29 cellular contexts compared by ENCODE assay signal in the genomic region with DNA sequence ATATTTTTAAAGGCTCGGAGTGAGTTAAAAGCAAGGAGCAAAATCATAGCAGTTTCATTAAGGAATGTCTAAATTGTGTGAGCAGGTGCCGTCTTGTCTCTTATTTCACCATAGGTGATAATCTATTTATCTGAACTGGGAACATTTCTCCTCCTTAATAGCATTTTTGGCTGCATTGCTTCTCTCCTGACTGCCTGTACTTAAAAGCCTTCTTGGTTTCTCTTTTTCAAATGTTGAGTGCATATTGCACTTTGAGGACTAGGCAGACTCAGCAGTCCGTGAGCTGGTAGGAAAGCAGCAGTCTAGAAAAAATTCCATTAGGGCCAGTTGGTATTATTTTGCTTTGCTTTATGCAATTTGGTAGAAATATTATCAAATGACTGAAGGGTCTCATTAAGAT.
"Had no signal": no experiment of that assay in that cellular context is flagged by ENCODE, and none has a peak within 500 bp of the region (broad histone marks: within the 10 kb centered on the region; RNA-seq: fewer than 3 reads in every experiment).

No MANE protein-coding gene starts in this region.

- DNase-seq: activated CD4-positive, alpha-beta memory T cell treated with anti-CD3 and anti-CD28 coated beads for 36 hours; activated CD4-positive, alpha-beta T cell treated with anti-CD3 and anti-CD28 coated beads, Interleukin-2, amount 10 ng/mL, durations not matched to agents 24 days and 14 days; activated CD4-positive, CD25-positive, alpha-beta regulatory T cell treated with anti-CD3 and anti-CD28 coated beads, Interleukin-2, amount 50 U/mL, for 72 hours; activated CD8-positive, alpha-beta memory T cell treated with anti-CD3 and anti-CD28 coated beads, Interleukin-2, amount 50 U/mL, for 4 hours; activated effector memory CD4-positive, alpha-beta T cell treated with anti-CD3 and anti-CD28 coated beads, Interleukin-2, amount 50 U/mL, for 16 hours; activated naive CD4-positive, alpha-beta T cell treated with anti-CD3 and anti-CD28 coated beads for 36 hours; activated naive CD8-positive, alpha-beta T cell treated with anti-CD3 and anti-CD28 coated beads for 36 hours; activated T-cell treated with anti-CD3 and anti-CD28 coated beads, Interleukin-2, amount 50 U/mL, for 1 hour; adrenal gland; aorta; body of pancreas; foreskin keratinocyte; heart right ventricle; left ventricle myocardium inferior; mesendoderm; natural killer cell; right lobe of liver; stimulated activated CD4-positive, alpha-beta T cell treated with anti-CD3 and anti-CD28 coated beads, Interleukin-2, amount 100 ng/mL, for 48 hours; stimulated activated naive CD4-positive, alpha-beta T cell treated with Interleukin-2 at 50 U/mL for 16 hours; T-helper 9 cell; uterus had no signal

- FAIRE-seq: islet of Langerhans, TTC549 had no signal

- H3K27ac ChIP-seq: adrenal gland, body of pancreas, cardiac muscle cell, coronary artery, esophagus muscularis mucosa, foreskin keratinocyte, heart right ventricle, left ventricle myocardium inferior, right lobe of liver, thoracic aorta, uterus, VCaP had no signal

- ATAC-seq: body of pancreas, foreskin keratinocyte, heart right ventricle, natural killer cell, right lobe of liver had no signal

- H3K4me1 ChIP-seq: adrenal gland, body of pancreas, esophagus muscularis mucosa, foreskin keratinocyte, heart right ventricle, left ventricle myocardium inferior, right lobe of liver, uterus had no signal

- H3K27me3 ChIP-seq: adrenal gland, body of pancreas, cardiac muscle cell, esophagus muscularis mucosa, foreskin keratinocyte, heart right ventricle, right lobe of liver, uterus had no signal

- H3K4me3 ChIP-seq: adrenal gland, body of pancreas, cardiac muscle cell, coronary artery, esophagus muscularis mucosa, heart right ventricle, left ventricle myocardium inferior, lung, right lobe of liver, thoracic aorta, uterus had no signal

- H3K9me3 ChIP-seq: adrenal gland, body of pancreas, esophagus muscularis mucosa, right lobe of liver, thoracic aorta, uterus had no signal

- H3K36me3 ChIP-seq: adrenal gland, cardiac muscle cell, esophagus muscularis mucosa, heart right ventricle, left ventricle myocardium inferior, right lobe of liver, thoracic aorta, uterus had no signal
